25 cellular contexts compared by ENCODE assay signal in the genomic region with DNA sequence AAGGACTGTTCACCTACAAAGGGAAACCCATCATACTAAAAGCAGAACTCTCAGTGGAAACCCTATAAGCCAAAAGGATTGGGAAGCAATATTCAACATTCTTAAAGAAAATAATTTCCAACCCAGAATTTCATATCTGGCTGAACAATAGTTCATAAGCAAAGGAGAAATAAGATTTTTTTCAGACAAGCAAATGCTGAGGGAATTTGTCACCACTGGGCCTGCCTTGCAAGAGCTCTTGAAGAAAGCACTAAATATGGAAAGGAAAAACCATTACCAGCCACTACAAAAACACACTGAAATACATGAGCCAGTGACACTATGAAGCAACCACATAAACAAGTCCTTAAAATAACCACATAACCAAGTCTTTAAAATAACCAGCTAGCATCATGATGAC.
"Had no signal": no experiment of that assay in that cellular context is flagged by ENCODE, and none has a peak within 500 bp of the region (broad histone marks: within the 10 kb centered on the region; RNA-seq: fewer than 3 reads in every experiment).

No MANE protein-coding gene starts in this region.

- H3K36me3 ChIP-seq: colonic mucosa, esophagus squamous epithelium, gastrocnemius medialis, heart right ventricle, left ventricle myocardium inferior, lower lobe of right lung had no signal

- H3K27ac ChIP-seq: colonic mucosa, epithelial cell of prostate, esophagus squamous epithelium, gastrocnemius medialis, heart right ventricle, left ventricle myocardium inferior, lower lobe of right lung had no signal

- FAIRE-seq: endometrium, islet of Langerhans, keratinocyte had no signal

- ATAC-seq: effector memory CD8-positive, alpha-beta T cell; esophagus mucosa; gastrocnemius medialis; heart right ventricle; left colon; left lobe of liver; lower lobe of right lung; mucosa of descending colon had no signal

- H3K4me1 ChIP-seq: colonic mucosa, esophagus squamous epithelium, gastrocnemius medialis, heart right ventricle, left ventricle myocardium inferior, lower lobe of right lung had no signal

- H3K4me3 ChIP-seq: colonic mucosa, esophagus squamous epithelium, gastrocnemius medialis, heart right ventricle, left ventricle myocardium inferior, lower lobe of right lung, mucosa of descending colon had no signal

- H3K27me3 ChIP-seq: colonic mucosa, esophagus squamous epithelium, gastrocnemius medialis, heart right ventricle had no signal

- DNase-seq: colonic mucosa; cortex of kidney; effector CD8-positive, alpha-beta T cell; effector memory CD8-positive, alpha-beta T cell; endodermal cell; erythroblast; esophagus squamous epithelium; foreskin fibroblast; foreskin melanocyte; gastrocnemius medialis; glutamatergic neuron; head of caudate nucleus; heart right ventricle; hippocampal formation; left colon; left ventricle myocardium inferior; lower lobe of right lung; mesenchymal stem cell; mucosa of descending colon had no signal

- H3K9me3 ChIP-seq: colonic mucosa had no signal
